ENCODE assay signal across 36 cellular contexts in the genomic region with DNA sequence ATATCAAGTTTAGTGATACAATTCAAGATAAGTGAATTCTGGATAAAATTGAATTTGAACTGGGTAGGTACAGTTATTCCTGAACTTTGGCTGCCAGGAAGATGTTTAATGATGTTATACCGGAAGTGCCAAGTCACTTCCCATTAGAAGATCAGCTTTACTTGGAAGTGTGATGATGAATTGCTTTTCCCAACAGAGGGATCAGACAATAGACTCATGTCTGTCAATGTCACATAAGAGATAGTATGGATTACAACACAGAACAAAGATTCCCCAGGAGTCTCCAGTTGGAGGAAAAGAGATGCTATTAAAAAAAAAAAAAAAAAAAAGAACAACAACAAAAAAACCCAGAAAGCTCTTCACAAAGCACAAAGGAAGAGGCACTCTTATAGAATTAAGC.
"Had no signal": no experiment of that assay in that cellular context is flagged by ENCODE, and none has a peak within 500 bp of the region (broad histone marks: within the 10 kb centered on the region; RNA-seq: fewer than 3 reads in every experiment).

No MANE protein-coding gene starts in this region.

- H3K4me3 ChIP-seq: MG63 had no signal

- H3K9ac ChIP-seq: KMS-11 had no signal

- H3K36me3 ChIP-seq: MG63 had no signal

- H3K27me3 ChIP-seq: MG63 had no signal

- H3K4me2 ChIP-seq: KMS-11 had no signal

- H3K27ac ChIP-seq: KMS-11 had no signal

- DNase-seq: Karpas-422, Kasumi-1, MG63, MM.1S, MV-4-11, NCI-H1048, NCI-H1092, NCI-H1092 treated with DMSO at 0.1 percent for 48 hours, NCI-H1105, NCI-H1105 treated with DMSO at 0.1 percent for 48 hours, NCI-H1417, NCI-H1417 treated with DMSO at 0.1 percent for 48 hours, NCI-H1436, NCI-H1436 treated with DMSO at 0.1 percent for 48 hours, NCI-H146, NCI-H1694, NCI-H1694 treated with DMSO at 0.1 percent for 48 hours, NCI-H187, NCI-H187 treated with DMSO at 0.1 percent for 48 hours, NCI-H1930, NCI-H2029, NCI-H2029 treated with DMSO at 0.1 percent for 48 hours, NCI-H2081, NCI-H2081 treated with DMSO at 0.1 percent for 48 hours, NCI-H2107, NCI-H2171, NCI-H2171 treated with DMSO at 0.1 percent for 48 hours, NCI-H2227 treated with DMSO at 0.1 percent for 48 hours, NCI-H226, NCI-H345, NCI-H446, NCI-H446 treated with DMSO at 0.1 percent for 48 hours, NCI-H510A, NCI-H510A treated with DMSO at 0.1 percent for 48 hours, NCI-H524 had no signal
